28 cellular contexts compared by ENCODE assay signal in genomic region chr11:8841899-8842298, GRCh38.
DNase-seq lines count a peak whose midpoint lies in the region; FAIRE-seq and TF ChIP-seq lines count a peak whose summit lies in the region.
"Had no signal": no experiment of that assay in that cellular context is flagged by ENCODE, and none has a peak within 500 bp of the region (broad histone marks: within the 10 kb centered on the region; RNA-seq: fewer than 3 reads in every experiment).

No MANE protein-coding gene starts in this region.

- POLR2A ChIA-PET in endothelial cell of umbilical vein (lab: Charles Lee): no interaction called here

- intact Hi-C loops in activated T-helper 1 cell treated with anti-CD3 and anti-CD28 coated beads, Interleukin-12 subunit alpha, Interleukin-12 subunit beta, Interleukin-2, Interleukin-4 antibody, amounts not matched to agents 30 ng/mL and 10 ng/mL and 1 ng/mL, durations not matched to agents 14 hours and 24 hours and 36 hours (cut with micrococcal nuclease): loop anchor here (2.0 kb wide), 1 partner anchor 153 kb away; no protein-coding TSS in a partner anchor
- intact Hi-C loops in endothelial cell of umbilical vein (cut with micrococcal nuclease): no loop called here

- BruUV-seq in endothelial cell of umbilical vein (replicated peaks; lab: Mats Ljungman, UMichigan): no TSS peak

- H3K27me3 Mint-ChIP-seq in activated T-helper 1 cell treated with anti-CD3 and anti-CD28 coated beads, Interleukin-12 subunit alpha, Interleukin-12 subunit beta, Interleukin-2, Interleukin-4 antibody, amounts not matched to agents 30 ng/mL and 10 ng/mL and 1 ng/mL, durations not matched to agents 14 hours and 24 hours and 36 hours (ENCODE audit: insufficient read depth): peaks cover 11% of the 10 kb centered on the region

- peak; percentile 33 for DNase-seq in stimulated activated CD4-positive, alpha-beta T cell treated with anti-CD3 and anti-CD28 coated beads, Interleukin-15, amount 100 ng/mL, for 24 hours
- no peak for DNase-seq in stimulated activated CD4-positive, alpha-beta T cell treated with anti-CD3 and anti-CD28 coated beads, Interleukin-4, amount 100 ng/mL, for 1 hour
- no peak for DNase-seq in activated T-helper 1 cell treated with anti-CD3 and anti-CD28 coated beads, Interleukin-12 subunit alpha, Interleukin-12 subunit beta, Interleukin-2, Interleukin-4 antibody, amounts not matched to agents 30 ng/mL and 10 ng/mL and 1 ng/mL, durations not matched to agents 14 hours and 24 hours and 36 hours (ENCODE audit: low spot score)
- peak; percentile 25 for DNase-seq in endothelial cell of umbilical vein (ENCODE audit: low read depth, low spot score)
- no peak for DNase-seq in RCC 7860 (ENCODE audit: low spot score)
- DNase-seq in NCI-H2227 (lab: John Stamatoyannopoulos, UW; ENCODE audit: unreplicated experiment): no peak
- DNase-seq in SIG-M5 treated with dmso at 0.1 percent for 504 hours (lab: John Stamatoyannopoulos, UW; ENCODE audit: unreplicated experiment): no peak
- DNase-seq: activated CD8-positive, alpha-beta memory T cell treated with anti-CD3 and anti-CD28 coated beads, Interleukin-2, amount 10 ng/mL, durations not matched to agents 7 days and 5 days; aorta; caudate nucleus; gastrocnemius medialis; left cardiac atrium; NCI-H1105; NCI-H187 treated with DMSO at 0.1 percent for 48 hours; NCI-H526 treated with DMSO at 0.1 percent for 48 hours; SK-N-SH had no signal

- FAIRE-seq in endothelial cell of umbilical vein (lab: Jason Lieb, UNC): peak; percentile 38
- no peak for FAIRE-seq in RCC 7860 (lab: Jason Lieb, UNC)
- FAIRE-seq: endometrium, G401.6, TTC549 had no signal

- H3K27ac ChIP-seq in endothelial cell of umbilical vein (ENCODE audit: insufficient read depth, low read depth, low read length): no peak overlapping the region
- H3K27ac ChIP-seq: BLaER1, gastrocnemius medialis, prostate gland, RWPE1, tibial nerve had no signal

- no peaks in the 10 kb centered on the region for H3K36me3 ChIP-seq in endothelial cell of umbilical vein (ENCODE audit: control insufficient read depth in 2 of 2, extremely low read depth in 1 of 2, insufficient read depth in 2 of 2, low read length in 2 of 2)
- H3K36me3 ChIP-seq: BLaER1, gastrocnemius medialis, prostate gland, tibial nerve had no signal

- no peaks in the 10 kb centered on the region for H4K20me1 ChIP-seq in endothelial cell of umbilical vein (replicated peaks; ENCODE audit: control insufficient read depth, extremely low read depth, insufficient read depth, low read length)
- H4K20me1 ChIP-seq: BLaER1 had no signal

- H3K36me3 Mint-ChIP-seq in activated T-helper 1 cell treated with anti-CD3 and anti-CD28 coated beads, Interleukin-12 subunit alpha, Interleukin-12 subunit beta, Interleukin-2, Interleukin-4 antibody, amounts not matched to agents 30 ng/mL and 10 ng/mL and 1 ng/mL, durations not matched to agents 14 hours and 24 hours and 36 hours (ENCODE audit: low read depth): no peaks in the 10 kb centered on the region
- H3K36me3 Mint-ChIP-seq: activated CD8-positive, alpha-beta memory T cell treated with anti-CD3 and anti-CD28 coated beads, Interleukin-2, amount 10 ng/mL, durations not matched to agents 7 days and 5 days; IgD-negative memory B cell had no signal

- H3K9me3 ChIP-seq in endothelial cell of umbilical vein (replicated peaks; ENCODE audit: control insufficient read depth, insufficient read depth, low read length): no peaks in the 10 kb centered on the region
- H3K9me3 ChIP-seq: BLaER1, gastrocnemius medialis, prostate gland, SK-N-SH, tibial nerve had no signal

- no peaks in the 10 kb centered on the region for H3K9me1 ChIP-seq in endothelial cell of umbilical vein (replicated peaks; ENCODE audit: control insufficient read depth, extremely low read depth, insufficient read depth, low read length)

- no peak for TF ChIP-seq POLR2A in endothelial cell of umbilical vein (IDR thresholded peaks at IDR 0.05; ENCODE audit: low read depth, low read length)

- no peak overlapping the region for H3K4me3 ChIP-seq in endothelial cell of umbilical vein (replicated peaks in 1 of 3; ENCODE audit: insufficient read depth in 1 of 3, low read depth in 1 of 3, low read length in 3 of 3)
- H3K4me3 ChIP-seq: BLaER1, gastrocnemius medialis, GM23338, prostate gland, tibial nerve had no signal

- no peak overlapping the region for H3K4me3 Mint-ChIP-seq in activated T-helper 1 cell treated with anti-CD3 and anti-CD28 coated beads, Interleukin-12 subunit alpha, Interleukin-12 subunit beta, Interleukin-2, Interleukin-4 antibody, amounts not matched to agents 30 ng/mL and 10 ng/mL and 1 ng/mL, durations not matched to agents 14 hours and 24 hours and 36 hours
- H3K4me3 Mint-ChIP-seq: activated CD8-positive, alpha-beta memory T cell treated with anti-CD3 and anti-CD28 coated beads, Interleukin-2, amount 10 ng/mL, durations not matched to agents 7 days and 5 days; GM23338; IgD-negative memory B cell; stimulated activated naive CD8-positive, alpha-beta T cell treated with anti-CD3 and anti-CD28 coated beads, Interleukin-15, Interleukin-2, amounts not matched to agents 100 ng/mL and 50 ng/mL, for 24 hours; T-helper 1 cell treated with Interleukin-12 subunit alpha and Interleukin-12 subunit beta and Interleukin-4 antibody, amounts not matched to agents 30 μg/mL and 1 μg/mL, for 36 hours had no signal

- peak overlapping the region; percentile 67 for H3K27ac Mint-ChIP-seq in activated T-helper 1 cell treated with anti-CD3 and anti-CD28 coated beads, Interleukin-12 subunit alpha, Interleukin-12 subunit beta, Interleukin-2, Interleukin-4 antibody, amounts not matched to agents 30 ng/mL and 10 ng/mL and 1 ng/mL, durations not matched to agents 14 hours and 24 hours and 36 hours
- H3K27ac Mint-ChIP-seq: activated CD8-positive, alpha-beta memory T cell treated with anti-CD3 and anti-CD28 coated beads, Interleukin-2, amount 10 ng/mL, durations not matched to agents 7 days and 5 days; activated naive CD4-positive, alpha-beta T cell treated with anti-CD3 and anti-CD28 coated beads, Interleukin-2, amount 50 U/mL, for 72 hours; GM23338; stimulated activated naive CD8-positive, alpha-beta T cell treated with anti-CD3 and anti-CD28 coated beads, Interleukin-15, Interleukin-2, amounts not matched to agents 100 ng/mL and 50 ng/mL, for 24 hours; T-helper 1 cell treated with Interleukin-12 subunit alpha and Interleukin-12 subunit beta and Interleukin-4 antibody, amounts not matched to agents 30 μg/mL and 1 μg/mL, for 36 hours had no signal

- H3K4me1 Mint-ChIP-seq in activated T-helper 1 cell treated with anti-CD3 and anti-CD28 coated beads, Interleukin-12 subunit alpha, Interleukin-12 subunit beta, Interleukin-2, Interleukin-4 antibody, amounts not matched to agents 30 ng/mL and 10 ng/mL and 1 ng/mL, durations not matched to agents 14 hours and 24 hours and 36 hours (ENCODE audit: low read depth): peaks cover 36% of the 10 kb centered on the region
- H3K4me1 Mint-ChIP-seq: activated CD8-positive, alpha-beta memory T cell treated with anti-CD3 and anti-CD28 coated beads, Interleukin-2, amount 10 ng/mL, durations not matched to agents 7 days and 5 days; IgD-negative memory B cell had no signal

- H3K4me1 ChIP-seq in endothelial cell of umbilical vein (ENCODE audit: control insufficient read depth, extremely low read depth, insufficient read depth, low read length): peaks cover 17% of the 10 kb centered on the region
- H3K4me1 ChIP-seq: BLaER1, prostate gland had no signal

- no peak overlapping the region for H3K9ac ChIP-seq in endothelial cell of umbilical vein (replicated peaks; ENCODE audit: extremely low read depth, insufficient read depth, low read length)
- H3K9ac ChIP-seq: BLaER1, SK-N-SH had no signal

- H3K27me3 ChIP-seq in endothelial cell of umbilical vein (ENCODE audit: control insufficient read depth in 2 of 2, insufficient read depth in 2 of 2, low read length in 2 of 2): peaks cover 0 to 2% of the 10 kb centered on the region in 2 experiments
- H3K27me3 ChIP-seq: BLaER1, gastrocnemius medialis, tibial nerve had no signal

- no peaks in the 10 kb centered on the region for H3K9me3 Mint-ChIP-seq in activated T-helper 1 cell treated with anti-CD3 and anti-CD28 coated beads, Interleukin-12 subunit alpha, Interleukin-12 subunit beta, Interleukin-2, Interleukin-4 antibody, amounts not matched to agents 30 ng/mL and 10 ng/mL and 1 ng/mL, durations not matched to agents 14 hours and 24 hours and 36 hours
- H3K9me3 Mint-ChIP-seq: activated naive CD4-positive, alpha-beta T cell treated with anti-CD3 and anti-CD28 coated beads, Interleukin-2, amount 50 U/mL, for 72 hours; GM23338; IgD-negative memory B cell; stimulated activated naive CD8-positive, alpha-beta T cell treated with anti-CD3 and anti-CD28 coated beads, Interleukin-15, Interleukin-2, amounts not matched to agents 100 ng/mL and 50 ng/mL, for 24 hours; T-helper 1 cell treated with Interleukin-12 subunit alpha and Interleukin-12 subunit beta and Interleukin-4 antibody, amounts not matched to agents 30 μg/mL and 1 μg/mL, for 36 hours had no signal

- TF ChIP-seq CTCF in endothelial cell of umbilical vein (IDR thresholded peaks at IDR 0.05; ENCODE audit: extremely low read depth in 1 of 2, insufficient read depth in 1 of 2, low read depth in 1 of 2, low read length in 2 of 2): no peak

- dilution Hi-C loops in endothelial cell of umbilical vein (cut with MboI; ENCODE audit: extremely low pct_ligation_motif_present, low sequenced_read_pairs): no loop called here

- H2AFZ ChIP-seq in endothelial cell of umbilical vein (ENCODE audit: low read depth, low read length): no peak overlapping the region
- H2AFZ ChIP-seq: GM23338 had no signal

- H3K4me2 ChIP-seq in endothelial cell of umbilical vein (ENCODE audit: insufficient read depth, low read length): no peak overlapping the region
- H3K4me2 ChIP-seq: BLaER1, GM23338, SK-N-SH had no signal

- CTCF ChIA-PET in endothelial cell of umbilical vein (lab: Charles Lee): no interaction called here

- H3K79me2 ChIP-seq in endothelial cell of umbilical vein (ENCODE audit: control insufficient read depth, insufficient read depth, low read length): no peaks in the 10 kb centered on the region

TF ChIP-seq in endothelial cell of umbilical vein, 7 proteins besides CTCF, POLR2A, EP300 and RAD21:
- TF ChIP-seq JUN (IDR thresholded peaks at IDR 0.05; ENCODE audit: borderline replicate concordance, insufficient read depth, insufficient read length, low read depth) (peak; percentile 41), GATA2 (IDR thresholded peaks at IDR 0.05; ENCODE audit: insufficient read depth, insufficient read length, low read depth, low read length) (no peak)

Comparison
In these comparisons a context has a peak if more than half of its experiments do, and no peak if none do; other contexts are left out.
1. DNase-seq: peak in stimulated activated CD4-positive, alpha-beta T cell treated with anti-CD3 and anti-CD28 coated beads, Interleukin-15, amount 100 ng/mL, for 24 hours (single experiment) and endothelial cell of umbilical vein (single experiment); none in stimulated activated CD4-positive, alpha-beta T cell treated with anti-CD3 and anti-CD28 coated beads, Interleukin-4, amount 100 ng/mL, for 1 hour (single experiment), activated T-helper 1 cell treated with anti-CD3 and anti-CD28 coated beads, Interleukin-12 subunit alpha, Interleukin-12 subunit beta, Interleukin-2, Interleukin-4 antibody, amounts not matched to agents 30 ng/mL and 10 ng/mL and 1 ng/mL, durations not matched to agents 14 hours and 24 hours and 36 hours (single experiment), RCC 7860 (single experiment), NCI-H2227 (single experiment) and SIG-M5 treated with dmso at 0.1 percent for 504 hours (single experiment).